In genomic region chr17:42133461-42134041, GRCh38 we compare ENCODE assay signal across 1 cellular context.
TF ChIP-seq lines count a peak whose summit lies in the region.

No MANE protein-coding gene starts in this region.

TF ChIP-seq in HepG2, 621 proteins besides CTCF, POLR2A, EP300 and RAD21:
- TF ChIP-seq HNF4G (IDR thresholded peaks at IDR 0.05; ENCODE audit: borderline replicate concordance, low read depth, low read length), result no peak
- no peak for TF ChIP-seq HNF4G (CRISPR knock-in tag; IDR thresholded peaks at IDR 0.05; ENCODE audit: borderline replicate concordance, low read depth)
- no peak for TF ChIP-seq ZNF589 (CRISPR knock-in tag; conservative IDR thresholded peaks at IDR 0.05)
- no peak for TF ChIP-seq RFXANK (CRISPR knock-in tag; IDR thresholded peaks at IDR 0.05)
- TF ChIP-seq ZNF652 (CRISPR knock-in tag; IDR thresholded peaks at IDR 0.05; ENCODE audit: borderline replicate concordance, low read depth), result peak; percentile 84
- peak; percentile 25; the same call in 1 of the 2 replicates for TF ChIP-seq SAP130 (CRISPR knock-in tag; IDR thresholded peaks at IDR 0.05; ENCODE audit: low read depth)
- peak; percentile 83 for TF ChIP-seq ZNF629 (CRISPR knock-in tag; conservative IDR thresholded peaks at IDR 0.05)
